ENCODE assay signal across 20 cellular contexts in the genomic region with DNA sequence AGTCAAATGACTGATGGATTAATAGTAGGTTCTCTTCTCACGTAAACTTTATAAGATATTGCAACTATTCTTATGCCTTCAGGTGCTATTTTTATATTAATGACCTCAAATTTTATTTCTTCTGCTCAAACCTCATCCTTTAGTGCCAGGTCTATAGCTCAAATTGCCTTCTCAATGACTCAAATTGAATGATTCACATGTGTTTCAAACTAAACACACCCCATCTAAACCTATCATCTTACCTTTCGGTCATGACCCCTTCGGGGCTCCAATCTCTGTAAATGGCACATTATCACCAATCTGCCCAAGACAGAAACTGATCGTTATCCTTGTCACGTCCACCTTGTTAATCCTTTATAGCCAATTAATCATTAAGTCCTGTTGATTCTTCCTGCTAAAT. TPM values are rescaled to one million over a fixed set of nuclear protein-coding genes. Genes with fewer than 3 reads are reported as not detected.
"Had no signal": no experiment of that assay in that cellular context is flagged by ENCODE, and none has a peak within 500 bp of the region (broad histone marks: within the 10 kb centered on the region; RNA-seq: fewer than 3 reads in every experiment).

No MANE protein-coding gene starts in this region.

- H3K4me3 ChIP-seq: hepatocyte, lung, pancreas, smooth muscle cell, tibial artery, upper lobe of left lung, uterus had no signal

- ATAC-seq: left colon, left ventricle myocardium superior, right cardiac atrium had no signal

- H3K36me3 ChIP-seq: pancreas, tibial artery, upper lobe of left lung, uterus had no signal

- H3K79me2 ChIP-seq: hepatocyte had no signal

- H3K27ac ChIP-seq: hepatocyte, pancreas, tibial artery, upper lobe of left lung, uterus had no signal

- H3K27me3 ChIP-seq: hepatocyte, pancreas, tibial artery, upper lobe of left lung, uterus had no signal

- H3K4me2 ChIP-seq: hepatocyte, smooth muscle cell had no signal

- H2AFZ ChIP-seq: hepatocyte had no signal

- DNase-seq: effector CD4-positive, alpha-beta T cell; endodermal cell; foreskin melanocyte; head of caudate nucleus; left colon; left ventricle myocardium superior; midbrain; occipital lobe; pancreas; right cardiac atrium; stimulated activated CD4-positive, alpha-beta T cell treated with anti-CD3 and anti-CD28 coated beads, Interleukin-2, amount 100 ng/mL, for 48 hours; stimulated activated naive CD4-positive, alpha-beta T cell treated with Interleukin-2 at 50 U/mL for 16 hours; tibial artery; upper lobe of left lung; uterus had no signal

- H3K9me3 ChIP-seq: pancreas, uterus had no signal

- H3K4me1 ChIP-seq: pancreas, tibial artery, uterus had no signal

RNA-seq across cellular contexts. Expression of gene LIPF, which starts 22.0 kb away (rescaled TPM):
- polyA plus RNA-seq: endothelial cell of umbilical vein, hepatocyte, smooth muscle cell had no signal

RNA-seq across cellular contexts. Expression of gene LIPJ, which starts 55.7 kb away (rescaled TPM):
- polyA plus RNA-seq: endothelial cell of umbilical vein, esophagus, hepatocyte, smooth muscle cell had no signal
